Comparison of ENCODE assay signal across 12 cellular contexts in genomic region chr2:14516844-14517243, GRCh38.
DNase-seq lines count a peak whose midpoint lies in the region; ATAC-seq, FAIRE-seq and TF ChIP-seq lines count a peak whose summit lies in the region.
"Had no signal": no experiment of that assay in that cellular context is flagged by ENCODE, and none has a peak within 500 bp of the region (broad histone marks: within the 10 kb centered on the region; RNA-seq: fewer than 3 reads in every experiment).

No MANE protein-coding gene starts in this region.

- H3K27ac ChIP-seq in GM12878 (ENCODE audit: control insufficient read depth, insufficient read depth) = no peak overlapping the region

- in situ Hi-C loops in GM12878 (cut with MboI) = no loop called here

- RAD21 ChIA-PET in GM12878 (lab: Charles Lee; ENCODE audit: unreplicated experiment) = no interaction called here

- no peak overlapping the region for H3K27ac Mint-ChIP-seq in stimulated activated naive B cell treated with anti-CD40 and anti-IgM and Interleukin-4, amounts not matched to agents 10 μg/mL and 1 μg/mL and 100 μg/mL, for 72 hours
- no peak overlapping the region for H3K27ac Mint-ChIP-seq in glutamatergic neuron (ENCODE audit: unreplicated experiment)
- H3K27ac Mint-ChIP-seq: effector memory CD8-positive, alpha-beta T cell had no signal

- no peak for TF ChIP-seq RAD21 in GM12878 (IDR thresholded peaks at IDR 0.05; ENCODE audit: insufficient read depth, low read depth, low read length)

- no peaks in the 10 kb centered on the region for H3K79me2 ChIP-seq in GM12878 (ENCODE audit: control insufficient read depth, insufficient read depth, low read length)

- no peaks in the 10 kb centered on the region for H3K27me3 Mint-ChIP-seq in stimulated activated naive B cell treated with anti-CD40 and anti-IgM and Interleukin-4, amounts not matched to agents 10 μg/mL and 1 μg/mL and 100 μg/mL, for 72 hours
- peaks cover 2% of the 10 kb centered on the region for H3K27me3 Mint-ChIP-seq in glutamatergic neuron (ENCODE audit: unreplicated experiment)
- H3K27me3 Mint-ChIP-seq: effector memory CD8-positive, alpha-beta T cell had no signal

- intact Hi-C loops in GM12878 (cut with micrococcal nuclease; ENCODE audit: unreplicated experiment) = no loop called here

- 0 out of 4 replicates have a peak, but pooled peaks of 1 of the 2 experiments have one; percentile 38 for TF ChIP-seq EP300 in GM12878 (IDR thresholded peaks at IDR 0.05; ENCODE audit: borderline replicate concordance in 1 of 2, control insufficient read depth in 1 of 2, low read depth in 2 of 2, low read length in 2 of 2)

- H3K4me3 ChIP-seq in MG63 = no peak overlapping the region
- H3K4me3 ChIP-seq in GM12878 = no peak overlapping the region

- no peak overlapping the region for H3K9ac ChIP-seq in GM12878 (ENCODE audit: control insufficient read depth, insufficient read depth, low read length)

- H3K36me3 ChIP-seq in MG63 (no peaks in the 10 kb centered on the region), GM12878 (ENCODE audit: control insufficient read depth in 2 of 2, insufficient read depth in 2 of 2, low read length in 1 of 2) (no peaks in the 10 kb centered on the region)

- TF ChIP-seq CTCF in GM12878 (IDR thresholded peaks at IDR 0.05 in 2 of 3, conservative IDR thresholded peaks at IDR 0.05 in 1 of 3; ENCODE audit: control insufficient read depth in 2 of 3, extremely low read depth in 1 of 3, insufficient read depth in 1 of 3, low read depth in 3 of 3, low read length in 3 of 3) (no peak), glutamatergic neuron (IDR thresholded peaks at IDR 0.05; ENCODE audit: partially characterized antibody, unreplicated experiment) (no peak)

- H3K27me3 ChIP-seq in MG63 (no peaks in the 10 kb centered on the region), GM12878 (replicated peaks in 1 of 2; ENCODE audit: control insufficient read depth in 2 of 2, insufficient read depth in 2 of 2, low read length in 1 of 2) (no peaks in the 10 kb centered on the region)

- H3K4me2 ChIP-seq in GM12878 (ENCODE audit: control insufficient read depth, insufficient read depth) = no peak overlapping the region

- no peak for FAIRE-seq in GM12878 (lab: Jason Lieb, UNC)

- H3K4me3 Mint-ChIP-seq in stimulated activated naive B cell treated with anti-CD40 and anti-IgM and Interleukin-4, amounts not matched to agents 10 μg/mL and 1 μg/mL and 100 μg/mL, for 72 hours = no peak overlapping the region
- H3K4me3 Mint-ChIP-seq in glutamatergic neuron (ENCODE audit: unreplicated experiment) = no peak overlapping the region
- H3K4me3 Mint-ChIP-seq: effector memory CD8-positive, alpha-beta T cell had no signal

- peaks cover 5% of the 10 kb centered on the region in 2 donors for H3K9me3 Mint-ChIP-seq in stimulated activated naive B cell treated with anti-CD40 and anti-IgM and Interleukin-4, amounts not matched to agents 10 μg/mL and 1 μg/mL and 100 μg/mL, for 72 hours
- H3K9me3 Mint-ChIP-seq in glutamatergic neuron (ENCODE audit: unreplicated experiment) = no peaks in the 10 kb centered on the region

- TF ChIP-seq POLR2A in GM12878 (IDR thresholded peaks at IDR 0.05; ENCODE audit: low read depth, low read length) = no peak

- no TSS peak for BruUV-seq in GM12878 (replicated peaks; lab: Mats Ljungman, UMichigan)

- no peaks in the 10 kb centered on the region; the same call in 1 of the 2 replicates for H3K9me3 ChIP-seq in MG63
- H3K9me3 ChIP-seq in GM12878 (replicated peaks; ENCODE audit: control insufficient read depth, insufficient read depth, low read length) = no peaks in the 10 kb centered on the region

- POLR2A ChIA-PET in GM12878 (lab: Charles Lee) = interaction anchor here (0.7 kb wide), 1 partner anchor 1262 kb away, joined by 4 read pairs; no protein-coding TSS in a partner anchor

- CTCF ChIA-PET in GM12878 (lab: Yijun Ruan, JAX) = no interaction called here

- DNase-seq in MG63 (peak; percentile 43), GM12878 (ENCODE audit: low read depth, low spot score) (no peak), COLO668 (lab: John Stamatoyannopoulos, UW; ENCODE audit: unreplicated experiment) (no peak), DMS 273 treated with DMSO at 0.1 percent for 48 hours (lab: John Stamatoyannopoulos, UW) (no peak), glutamatergic neuron (no peak)
- no peak for DNase-seq in stimulated activated naive B cell treated with anti-CD40 and anti-IgM and Interleukin-4, amounts not matched to agents 10 μg/mL and 1 μg/mL and 100 μg/mL, for 72 hours
- DNase-seq: activated gamma-delta T cell treated with Interleukin-2 at 50 U/mL for 16 hours; effector memory CD8-positive, alpha-beta T cell; GOT3; NCI-H446 treated with DMSO at 0.1 percent for 48 hours had no signal

- no peak overlapping the region for H2AFZ ChIP-seq in GM12878 (ENCODE audit: control insufficient read depth, low read depth, low read length)

- H3K4me1 ChIP-seq in GM12878 (ENCODE audit: control insufficient read depth, insufficient read depth, low read length) = no peaks in the 10 kb centered on the region

- 0% methylated on average over 1 of the region's 1 CpG for WGBS in GM12878 (ENCODE audit: insufficient coverage, insufficient replicate concordance, low lambda C conversion rate, missing lambda C conversion rate)

- peaks cover 0 to 2% of the 10 kb centered on the region in 2 donors for H3K4me1 Mint-ChIP-seq in stimulated activated naive B cell treated with anti-CD40 and anti-IgM and Interleukin-4, amounts not matched to agents 10 μg/mL and 1 μg/mL and 100 μg/mL, for 72 hours
- no peaks in the 10 kb centered on the region for H3K4me1 Mint-ChIP-seq in glutamatergic neuron (ENCODE audit: low read depth, unreplicated experiment)

- no peaks in the 10 kb centered on the region for H3K36me3 Mint-ChIP-seq in stimulated activated naive B cell treated with anti-CD40 and anti-IgM and Interleukin-4, amounts not matched to agents 10 μg/mL and 1 μg/mL and 100 μg/mL, for 72 hours
- no peaks in the 10 kb centered on the region for H3K36me3 Mint-ChIP-seq in glutamatergic neuron (ENCODE audit: unreplicated experiment)

- ATAC-seq in GM21360 (IDR thresholded peaks at IDR 0.05; ENCODE audit: unreplicated experiment) (peak; percentile 66), GM12878 (peak; percentile 75)
- peak; percentile 46 to 60 for ATAC-seq in stimulated activated naive B cell treated with anti-CD40 and anti-IgM and Interleukin-4, amounts not matched to agents 10 μg/mL and 1 μg/mL and 100 μg/mL, for 72 hours (replicated peaks)
- ATAC-seq: effector memory CD8-positive, alpha-beta T cell; left lobe of liver had no signal

- SMC1A ChIA-PET in GM12878 (lab: Charles Lee; ENCODE audit: uncharacterized antibody, unreplicated experiment) = interaction anchor here (0.8 kb wide), 1 partner anchor 45 kb away, joined by 3 read pairs; no protein-coding TSS in a partner anchor

- H4K20me1 ChIP-seq in GM12878 (ENCODE audit: control insufficient read depth, insufficient read depth) = no peaks in the 10 kb centered on the region

TF ChIP-seq in GM12878, 131 proteins besides CTCF, POLR2A, EP300 and RAD21 (continues in another document):
- TF ChIP-seq JUND (IDR thresholded peaks at IDR 0.05; ENCODE audit: low read depth, low read length) (peak; percentile 76; the same call in 1 of the 2 replicates), TAF1 (IDR thresholded peaks at IDR 0.05; ENCODE audit: borderline replicate concordance, low read depth, low read length) (no peak), IKZF2 (IDR thresholded peaks at IDR 0.05) (peak; percentile 20 to 37; a peak in 2 of 4 replicates), CBX3 (IDR thresholded peaks at IDR 0.05; ENCODE audit: borderline replicate concordance, low read depth) (no peak), MAX (IDR thresholded peaks at IDR 0.05; ENCODE audit: low read depth, low read length) (no peak), CEBPZ (IDR thresholded peaks at IDR 0.05; ENCODE audit: low read depth, low read length) (no peak), TCF3 (IDR thresholded peaks at IDR 0.05; ENCODE audit: borderline replicate concordance, insufficient read depth, low read depth, low read length) (no peak), POU2F2 (IDR thresholded peaks at IDR 0.05; ENCODE audit: borderline replicate concordance, low read depth, low read length) (no peak), IRF4 (IDR thresholded peaks at IDR 0.05; ENCODE audit: low read depth, low read length) (peak; percentile 74; the same call in 1 of the 2 replicates)
